ENCODE assay signal across 14 cellular contexts in genomic region chr3:174417568-174417967, GRCh38.
"Had no signal": no experiment of that assay in that cellular context is flagged by ENCODE, and none has a peak within 500 bp of the region (broad histone marks: within the 10 kb centered on the region; RNA-seq: fewer than 3 reads in every experiment).

No MANE protein-coding gene starts in this region.

- DNase-seq: activated CD4-positive, alpha-beta T cell treated with anti-CD3 and anti-CD28 coated beads, Interleukin-2, amount 50 U/mL, for 1 hour; activated CD8-positive, alpha-beta memory T cell treated with anti-CD3 and anti-CD28 coated beads, Interleukin-2, amount 50 U/mL, for 4 hours; activated effector memory CD4-positive, alpha-beta T cell treated with Interleukin-2 at 50 U/mL for 16 hours; activated T-cell treated with anti-CD3 and anti-CD28 coated beads, Interleukin-2, amount 50 U/mL, for 48 hours; cerebellar nuclear complex; cortex of kidney; erythroblast; mammary epithelial cell; pancreas; sigmoid colon; stimulated activated naive B cell treated with anti-CD40 and anti-IgM and Interleukin-4, amounts not matched to agents 10 μg/mL and 1 μg/mL and 100 μg/mL, for 72 hours; T1000 had no signal

- H3K9me3 ChIP-seq: pancreas, sigmoid colon, thoracic aorta had no signal

- H3K4me1 ChIP-seq: pancreas, sigmoid colon had no signal

- H3K4me3 ChIP-seq: neural progenitor cell, pancreas, sigmoid colon, thoracic aorta had no signal

- H3K36me3 ChIP-seq: neural progenitor cell, pancreas, sigmoid colon, thoracic aorta had no signal

- H3K27me3 ChIP-seq: neural progenitor cell, pancreas, sigmoid colon had no signal

- H3K27ac ChIP-seq: neural progenitor cell, pancreas, sigmoid colon, thoracic aorta had no signal
